In the genomic region with DNA sequence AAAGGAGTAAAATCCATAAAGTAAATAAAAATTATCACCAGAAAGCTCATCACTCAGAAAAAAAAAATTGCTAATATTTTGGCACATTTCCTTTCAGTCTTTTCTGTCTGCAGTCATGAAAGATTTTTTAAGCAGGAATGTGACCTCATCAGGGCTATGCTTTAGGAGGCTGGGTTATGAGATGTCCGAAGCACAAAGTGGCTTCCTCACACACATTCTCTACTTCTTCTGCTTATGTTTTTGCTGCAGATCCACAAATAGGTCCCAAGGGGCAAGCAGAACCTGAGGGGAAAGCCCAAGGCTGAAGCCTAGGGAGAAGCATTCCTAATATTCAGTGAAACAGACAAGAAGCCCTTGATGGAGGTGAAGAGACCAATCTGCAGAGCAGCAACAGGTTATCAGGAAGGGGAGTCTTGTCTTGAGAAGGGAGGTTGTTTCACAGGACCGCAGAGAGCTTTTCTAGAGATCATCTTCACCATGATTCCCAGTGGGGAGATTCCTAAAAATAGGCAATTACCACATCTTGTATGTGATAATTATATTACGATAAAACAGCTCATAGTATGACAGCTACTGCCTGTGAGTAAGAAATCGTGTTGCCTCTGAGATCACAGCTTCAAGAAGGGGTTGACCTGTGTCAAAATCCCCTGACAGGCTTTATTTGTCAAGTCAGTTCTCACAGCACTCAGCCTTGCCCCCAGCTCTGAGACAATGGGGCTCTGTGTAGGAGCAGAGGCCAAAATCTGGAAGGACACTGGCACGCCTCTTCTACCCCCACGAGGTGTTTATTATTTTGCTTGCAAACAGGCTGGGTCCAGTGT, we compare ENCODE assay signal across 10 cellular contexts.
A peak's percentile ranks its signal among the peaks of the same experiment; 100 is the strongest.
DNase-seq lines count a peak whose midpoint lies in the region; ATAC-seq and TF ChIP-seq lines count a peak whose summit lies in the region.
"Had no signal": no experiment of that assay in that cellular context is flagged by ENCODE, and none has a peak within 500 bp of the region (broad histone marks: within the 10 kb centered on the region; RNA-seq: fewer than 3 reads in every experiment).

No MANE protein-coding gene starts in this region.

- TF ChIP-seq CTCF in H9 (conservative IDR thresholded peaks at IDR 0.05) (no peak), cardiac fibroblast (IDR thresholded peaks at IDR 0.05; ENCODE audit: low read depth, low read length) (no peak)

- H3K14ac ChIP-seq in H9 (ENCODE audit: insufficient read depth, low read length) = no peak overlapping the region; the same call in 1 of the 2 replicates

- H3K9me3 ChIP-seq in H9 (ENCODE audit: control insufficient read depth, low read depth, low read length) = no peaks in the 10 kb centered on the region

- no peak overlapping the region for H3T11ph ChIP-seq in H9 (ENCODE audit: low read length)

- H3K23ac ChIP-seq in H9 (ENCODE audit: insufficient read length, low read depth, low read length) = no peak overlapping the region

- H2BK5ac ChIP-seq in H9 (ENCODE audit: insufficient read length, low read length) = no peak overlapping the region

- H4K5ac ChIP-seq in H9 (ENCODE audit: insufficient read length, low read depth, low read length) = no peak overlapping the region

- peak overlapping the region in 2 of 3 experiments; percentile 23 to 80; a peak in 4 of 7 replicates for H3K27ac Mint-ChIP-seq in H9

- no peaks in the 10 kb centered on the region for H3K23me2 ChIP-seq in H9 (ENCODE audit: insufficient read length, low read depth, low read length, poor library complexity, severe bottlenecking)

- peaks cover 5% of the 10 kb centered on the region; the same call in 1 of the 2 replicates for H3K4me1 ChIP-seq in H9 (ENCODE audit: insufficient read depth, low read length)

- no peaks in the 10 kb centered on the region; a peak in 1 of 7 replicates for H3K36me3 Mint-ChIP-seq in H9 (ENCODE audit: insufficient read depth in 1 of 3, low read depth in 3 of 3)

- no peak overlapping the region for H4K91ac ChIP-seq in H9 (ENCODE audit: insufficient read length, low read depth, low read length)

- no peaks in the 10 kb centered on the region for H3K27me3 Mint-ChIP-seq in H9 (ENCODE audit: low read depth)

- H3K56ac ChIP-seq in H9 (ENCODE audit: insufficient read length, low read depth, low read length) = no peak overlapping the region

- H2BK120ac ChIP-seq in H9 (ENCODE audit: low read depth, low read length, poor library complexity, severe bottlenecking) = no peak overlapping the region

- H3K18ac ChIP-seq in H9 (ENCODE audit: insufficient read length, low read depth, low read length) = no peak overlapping the region

- H2AFZ ChIP-seq in H9 (ENCODE audit: low read length) = no peak overlapping the region

- H3K4me2 ChIP-seq in H9 (ENCODE audit: insufficient read depth, insufficient read length, low read length) = no peak overlapping the region

- WGBS in H9 (ENCODE audit: extremely low coverage, insufficient read length, low lambda C conversion rate) = no CpG with 5 or more reads among the region's 6 CpGs

- no peak for ATAC-seq in esophagus mucosa
- ATAC-seq: stimulated activated naive CD8-positive, alpha-beta T cell treated with anti-CD3 and anti-CD28 coated beads, Interleukin-15, Interleukin-2, amounts not matched to agents 100 U/mL and 50 U/mL, for 24 hours had no signal

- no peaks in the 10 kb centered on the region for H3K9me3 Mint-ChIP-seq in H9

- no peak overlapping the region for H3K4me3 Mint-ChIP-seq in H9

- no peak overlapping the region for H2AK5ac ChIP-seq in H9 (ENCODE audit: insufficient read length, low read length)

- no peak overlapping the region for H3K4me3 ChIP-seq in cardiac fibroblast (replicated peaks in 1 of 2; ENCODE audit: low read depth in 2 of 2, low read length in 2 of 2)

- H3K79me2 ChIP-seq in H9 (ENCODE audit: insufficient read depth, low read length) = peaks cover 26% of the 10 kb centered on the region; the same call in 1 of the 2 replicates

- H3K79me1 ChIP-seq in H9 (ENCODE audit: insufficient read depth, low read depth, low read length, poor library complexity, severe bottlenecking) = peaks cover 14% of the 10 kb centered on the region

- peaks cover 54 to 65% of the 10 kb centered on the region in 2 experiments for H3K4me1 Mint-ChIP-seq in H9

- H3K27ac ChIP-seq in H9 (ENCODE audit: insufficient read length, low read depth, low read length) = no peak overlapping the region

- H3K27me3 ChIP-seq in H9 (ENCODE audit: insufficient read depth, low read length) = no peaks in the 10 kb centered on the region

- H4K20me1 ChIP-seq in H9 (ENCODE audit: control insufficient read depth, insufficient read depth, insufficient read length) = peaks cover 1% of the 10 kb centered on the region

- no peak overlapping the region for H3K4ac ChIP-seq in H9 (ENCODE audit: low read depth, low read length)

- no peak overlapping the region for H4K8ac ChIP-seq in H9 (replicated peaks; ENCODE audit: insufficient read length, low read depth, low read length)

- no peak overlapping the region for H3K9ac ChIP-seq in H9 (ENCODE audit: extremely low read depth, insufficient read length, low read length)

- no peak overlapping the region for H2BK12ac ChIP-seq in H9 (ENCODE audit: insufficient read length, low read depth, low read length)

- no peak overlapping the region for H2BK15ac ChIP-seq in H9 (ENCODE audit: low read depth, low read length)

- DNase-seq in H9 (no peak), cardiac fibroblast (ENCODE audit: low read depth in 2 of 2) (peak; percentile 65 to 75), iris pigment epithelial cell (ENCODE audit: low read depth) (peak; percentile 75), stromal cell of bone marrow (ENCODE audit: low read depth) (peak; percentile 41), middle frontal gyrus (ENCODE audit: extremely low spot score, low spot score) (no peak), glomerular visceral epithelial cell (ENCODE audit: extremely low spot score) (no peak)
- no peak for DNase-seq in activated T-cell treated with anti-CD3 and anti-CD28 coated beads, Interleukin-2, amount 50 U/mL, for 1 hour
- DNase-seq: stimulated activated CD4-positive, alpha-beta T cell treated with anti-CD3 and anti-CD28 coated beads, Interleukin-12 subunit alpha, Interleukin-12 subunit beta, amount 100 ng/mL, for 4 hours; stimulated activated naive CD8-positive, alpha-beta T cell treated with anti-CD3 and anti-CD28 coated beads, Interleukin-15, Interleukin-2, amounts not matched to agents 100 U/mL and 50 U/mL, for 24 hours had no signal

- no peak overlapping the region for H2BK20ac ChIP-seq in H9 (ENCODE audit: low read depth, low read length, poor library complexity, severe bottlenecking)

Comparison
In these comparisons a context has a peak if more than half of its experiments do, and no peak if none do; other contexts are left out.
1. DNase-seq: peak in cardiac fibroblast (2 of 2), iris pigment epithelial cell (single experiment) and stromal cell of bone marrow (single experiment); none in H9 (single experiment), middle frontal gyrus (single experiment), activated T-cell treated with anti-CD3 and anti-CD28 coated beads, Interleukin-2, amount 50 U/mL, for 1 hour (single experiment) and glomerular visceral epithelial cell (single experiment).